ENCODE assay signal across 21 cellular contexts in the genomic region with DNA sequence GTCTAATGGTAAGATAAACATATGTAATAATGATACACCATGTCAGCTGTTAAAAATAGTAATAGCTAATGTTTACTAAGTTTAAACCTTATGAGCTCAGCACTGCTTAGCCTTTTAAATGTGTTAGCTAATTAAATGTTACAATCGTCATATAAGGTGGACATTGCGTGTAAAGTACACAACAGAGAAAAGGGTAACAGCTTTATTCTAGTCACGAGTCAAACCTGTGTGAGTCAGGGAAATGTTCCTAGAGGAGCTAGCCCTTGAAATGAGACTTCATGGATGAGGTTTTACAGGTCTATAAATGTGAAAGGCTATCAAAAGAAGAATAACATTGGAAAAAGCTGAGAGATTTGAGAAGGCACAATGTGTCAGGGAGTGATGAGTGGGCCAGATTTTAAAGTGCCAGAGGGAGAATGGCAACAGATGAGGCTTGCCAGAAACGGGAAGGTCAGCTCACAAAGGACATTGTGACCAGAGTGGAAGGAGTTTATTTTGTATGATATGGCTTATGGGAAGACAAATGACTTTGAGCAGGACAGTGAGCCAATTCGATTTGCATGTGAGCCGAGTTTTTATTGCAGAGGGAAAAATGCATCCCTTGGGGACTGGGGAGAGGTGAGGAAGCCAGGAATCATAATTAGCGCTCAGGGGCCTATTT.
DNase-seq lines count a peak whose midpoint lies in the region; ATAC-seq and TF ChIP-seq lines count a peak whose summit lies in the region.
"Had no signal": no experiment of that assay in that cellular context is flagged by ENCODE, and none has a peak within 500 bp of the region (broad histone marks: within the 10 kb centered on the region; RNA-seq: fewer than 3 reads in every experiment).

No MANE protein-coding gene starts in this region.

- H3K4me1 ChIP-seq in GM23338 (ENCODE audit: insufficient read depth), result peaks cover 23% of the 10 kb centered on the region
- H3K4me1 ChIP-seq in prostate gland (replicated peaks), result no peaks in the 10 kb centered on the region
- no peaks in the 10 kb centered on the region for H3K4me1 ChIP-seq in mesenchymal stem cell (ENCODE audit: control insufficient read depth, insufficient read depth, low read depth, low read length)
- H3K4me1 ChIP-seq: Caco-2 had no signal

- H3K4ac ChIP-seq in mesenchymal stem cell (ENCODE audit: low read depth in 1 of 2, low read length in 2 of 2), result no peak overlapping the region

- H3K9me3 ChIP-seq in prostate gland, result no peaks in the 10 kb centered on the region
- H3K9me3 ChIP-seq in mesenchymal stem cell (ENCODE audit: control insufficient read depth, low read length), result no peaks in the 10 kb centered on the region
- H3K9me3 ChIP-seq: Caco-2 had no signal

- TF ChIP-seq POLR2A in prostate gland (IDR thresholded peaks at IDR 0.05), result no peak

- H3K9me2 ChIP-seq in GM23338 (ENCODE audit: insufficient read depth), result 0 out of 2 replicates have a peak, but pooled peaks cover 6% of the 10 kb centered on the region

- no peak overlapping the region for H3K27ac Mint-ChIP-seq in GM23338
- H3K27ac Mint-ChIP-seq: B cell; CD8-positive, alpha-beta T cell had no signal

- H3K23ac ChIP-seq in mesenchymal stem cell (ENCODE audit: low read length in 2 of 2), result no peak overlapping the region

- H3F3A ChIP-seq in GM23338 (replicated peaks; ENCODE audit: low read depth), result no peaks in the 10 kb centered on the region

- WGBS in prostate gland, result 30% methylated on average over 7 of the region's 7 CpGs
- 77% methylated on average over 7 of the region's 7 CpGs for WGBS in mesenchymal stem cell

- no peak overlapping the region for H2BK120ac ChIP-seq in mesenchymal stem cell (ENCODE audit: low read depth, low read length)

- no peak for DNase-seq in GM23338 (ENCODE audit: low spot score)
- DNase-seq in NCI-H526 (lab: John Stamatoyannopoulos, UW), result peak; percentile 70 to 80
- DNase-seq in prostate gland (ENCODE audit: low spot score), result peak; percentile 7
- no peak for DNase-seq in mesenchymal stem cell
- DNase-seq in GDM1 (lab: John Stamatoyannopoulos, UW), result no peak
- DNase-seq: Caco-2; CD8-positive, alpha-beta T cell; DMS79 treated with DMSO at 0.1 percent for 48 hours; Karpas-422; NCI-H1105; NCI-H1436 treated with DMSO at 0.1 percent for 48 hours; NCI-H187 treated with DMSO at 0.1 percent for 48 hours; NCI-H2107; NCI-H82 had no signal

- H3K79me1 ChIP-seq in mesenchymal stem cell (replicated peaks; ENCODE audit: low read length, poor library complexity, severe bottlenecking), result no peaks in the 10 kb centered on the region

- H3K4me2 ChIP-seq in GM23338, result no peak overlapping the region
- H3K4me2 ChIP-seq in mesenchymal stem cell (ENCODE audit: low read length, poor library complexity, severe bottlenecking), result no peak overlapping the region

- intact Hi-C loops in prostate gland (cut with DNase I), result no loop called here

- H3K27ac ChIP-seq in GM23338 (ENCODE audit: low read depth) (peak overlapping the region; percentile 55; the same call in 1 of the 2 replicates), VCaP (peak overlapping the region; percentile 49), prostate gland (no peak overlapping the region), mesenchymal stem cell (ENCODE audit: low read length, poor library complexity, severe bottlenecking) (no peak overlapping the region)
- H3K27ac ChIP-seq: C4-2B, RWPE1 had no signal

- H2BK5ac ChIP-seq in mesenchymal stem cell (ENCODE audit: low read depth, low read length, poor library complexity, severe bottlenecking), result no peak overlapping the region

- no peak overlapping the region for H2AFZ ChIP-seq in GM23338
- H2AFZ ChIP-seq in mesenchymal stem cell (ENCODE audit: low read depth, low read length), result no peak overlapping the region

- H2AK5ac ChIP-seq in mesenchymal stem cell (ENCODE audit: low read length, severe bottlenecking), result no peak overlapping the region

- H3K36me3 ChIP-seq in GM23338 (ENCODE audit: insufficient read depth) (no peaks in the 10 kb centered on the region), prostate gland (no peaks in the 10 kb centered on the region), mesenchymal stem cell (ENCODE audit: control insufficient read depth in 1 of 2, insufficient read depth in 2 of 2, low read depth in 1 of 2, low read length in 2 of 2) (no peaks in the 10 kb centered on the region)

- H3K4me3 ChIP-seq in GM23338, result no peak overlapping the region
- H3K4me3 ChIP-seq in prostate gland, result no peak overlapping the region
- no peak overlapping the region for H3K4me3 ChIP-seq in mesenchymal stem cell (ENCODE audit: insufficient read depth in 1 of 2, low read depth in 1 of 2, low read length in 2 of 2)

- no peak for TF ChIP-seq CTCF in GM23338 (conservative IDR thresholded peaks at IDR 0.05; ENCODE audit: low read depth in 2 of 2)
- TF ChIP-seq CTCF in VCaP (conservative IDR thresholded peaks at IDR 0.05), result no peak
- no peak for TF ChIP-seq CTCF in prostate gland (IDR thresholded peaks at IDR 0.05)

- no peak overlapping the region for H4K8ac ChIP-seq in mesenchymal stem cell (ENCODE audit: low read length)

- no peak overlapping the region for H2BK12ac ChIP-seq in mesenchymal stem cell (ENCODE audit: low read length in 2 of 2)

- H4K91ac ChIP-seq in mesenchymal stem cell (ENCODE audit: low read length), result no peak overlapping the region

- H2BK15ac ChIP-seq in mesenchymal stem cell (ENCODE audit: low read depth, poor library complexity, severe bottlenecking), result no peak overlapping the region

- H3K18ac ChIP-seq in mesenchymal stem cell (ENCODE audit: low read depth in 1 of 2, low read length in 2 of 2), result no peak overlapping the region

- no peak overlapping the region for H3K14ac ChIP-seq in mesenchymal stem cell (ENCODE audit: low read length in 2 of 2)

- H3K36me3 Mint-ChIP-seq in GM23338 (ENCODE audit: low read depth), result peaks cover 8% of the 10 kb centered on the region; the same call in 1 of the 3 replicates
- H3K36me3 Mint-ChIP-seq: CD8-positive, alpha-beta T cell had no signal

- no peaks in the 10 kb centered on the region for H3K79me2 ChIP-seq in GM23338 (replicated peaks; ENCODE audit: insufficient read depth)

- peaks cover 2% of the 10 kb centered on the region for H3K27me3 Mint-ChIP-seq in GM23338 (ENCODE audit: insufficient read depth, low read depth, poor library complexity)
- H3K27me3 Mint-ChIP-seq: B cell had no signal

- H3K27me3 ChIP-seq in GM23338 (ENCODE audit: insufficient read depth), result no peaks in the 10 kb centered on the region
- no peaks in the 10 kb centered on the region for H3K27me3 ChIP-seq in prostate gland (replicated peaks; ENCODE audit: insufficient read depth)
- no peaks in the 10 kb centered on the region for H3K27me3 ChIP-seq in mesenchymal stem cell (ENCODE audit: control insufficient read depth in 1 of 2, insufficient read depth in 1 of 2, low read length in 2 of 2)

- H3K4me3 Mint-ChIP-seq in GM23338, result no peak overlapping the region
- H3K4me3 Mint-ChIP-seq: B cell; CD8-positive, alpha-beta T cell had no signal

- H4K20me1 ChIP-seq in GM23338 (replicated peaks; ENCODE audit: insufficient read depth), result no peaks in the 10 kb centered on the region

- no peak overlapping the region for H3K9ac ChIP-seq in mesenchymal stem cell (ENCODE audit: low read length)

- ATAC-seq in GM23338, result no peak
- no peak for ATAC-seq in HG03139 (IDR thresholded peaks at IDR 0.05; ENCODE audit: unreplicated experiment)
- ATAC-seq: CD8-positive, alpha-beta T cell; HepG2; Panc1 had no signal

- peaks cover 9% of the 10 kb centered on the region; the same call in 2 of the 3 replicates for H3K4me1 Mint-ChIP-seq in GM23338
- H3K4me1 Mint-ChIP-seq: B cell had no signal

- no peaks in the 10 kb centered on the region; the same call in 2 of the 3 replicates for H3K9me3 Mint-ChIP-seq in GM23338
- H3K9me3 Mint-ChIP-seq: CD8-positive, alpha-beta T cell had no signal

TF ChIP-seq in GM23338, 12 proteins besides CTCF, POLR2A, EP300 and RAD21:
- no peak for TF ChIP-seq POLR2AphosphoS5 (IDR thresholded peaks at IDR 0.05; ENCODE audit: low read depth)

Comparison
In these comparisons a context has a peak if more than half of its experiments do, and no peak if none do; other contexts are left out.
1. DNase-seq: peak in NCI-H526 (2 of 2) and prostate gland (single experiment); none in GM23338 (single experiment), mesenchymal stem cell (single experiment) and GDM1 (single experiment).
2. H3K27ac ChIP-seq: peak in GM23338 (single experiment) and VCaP (single experiment); none in prostate gland (0 of 2) and mesenchymal stem cell (single experiment).